Comparison of ENCODE assay signal across 24 cellular contexts in the genomic region with DNA sequence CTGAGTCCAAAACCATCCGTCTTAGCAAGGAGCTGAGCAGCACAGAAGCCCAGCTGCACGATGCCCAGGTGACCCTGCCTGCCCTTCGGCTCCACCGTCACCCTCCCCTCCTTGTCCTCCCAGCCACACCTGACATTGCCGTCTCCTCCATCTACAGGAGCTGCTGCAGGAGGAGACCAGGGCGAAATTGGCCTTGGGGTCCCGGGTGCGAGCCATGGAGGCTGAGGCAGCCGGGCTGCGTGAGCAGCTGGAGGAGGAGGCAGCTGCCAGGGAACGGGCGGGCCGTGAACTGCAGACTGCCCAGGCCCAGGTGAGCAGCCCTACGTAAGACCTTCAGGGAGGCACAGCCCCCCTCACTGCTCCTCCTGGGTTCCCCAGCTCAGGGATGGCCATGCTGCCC. TPM values are rescaled to one million over a fixed set of nuclear protein-coding genes. Genes with fewer than 3 reads are reported as not detected.
"Had no signal": no experiment of that assay in that cellular context is flagged by ENCODE, and none has a peak within 500 bp of the region (broad histone marks: within the 10 kb centered on the region; RNA-seq: fewer than 3 reads in every experiment).

No MANE protein-coding gene starts in this region.

- FAIRE-seq: HTR-8/SVneo, RCC 7860 had no signal

- DNase-seq: KBM-7, MV-4-11, NCI-H1048, NCI-H1105 treated with DMSO at 0.1 percent for 48 hours, NCI-H1417 treated with DMSO at 0.1 percent for 48 hours, NCI-H146, NCI-H1694 treated with DMSO at 0.1 percent for 48 hours, NCI-H1930, NCI-H2081, NCI-H2107, NCI-H2227 treated with DMSO at 0.1 percent for 48 hours, NCI-H524, NCI-H69, NCI-H774, Right ventricle myocardium superior, RPMI8226, SIG-M5 had no signal

- H3K4me1 ChIP-seq: SJSA1 had no signal

- H3K9me3 ChIP-seq: SJSA1 had no signal

- H3K36me3 ChIP-seq: SJSA1 had no signal

- H3K27ac ChIP-seq: HL-60, SJSA1, SK-N-MC had no signal

- H3K4me3 ChIP-seq: SJSA1, SK-N-MC had no signal

RNA-seq across cellular contexts. Expression of gene KCNC3, which starts 49.1 kb away (rescaled TPM):
- total RNA-seq: LHCN-M2, MCF 10A, SJSA1 had no signal
